In the genomic region with DNA sequence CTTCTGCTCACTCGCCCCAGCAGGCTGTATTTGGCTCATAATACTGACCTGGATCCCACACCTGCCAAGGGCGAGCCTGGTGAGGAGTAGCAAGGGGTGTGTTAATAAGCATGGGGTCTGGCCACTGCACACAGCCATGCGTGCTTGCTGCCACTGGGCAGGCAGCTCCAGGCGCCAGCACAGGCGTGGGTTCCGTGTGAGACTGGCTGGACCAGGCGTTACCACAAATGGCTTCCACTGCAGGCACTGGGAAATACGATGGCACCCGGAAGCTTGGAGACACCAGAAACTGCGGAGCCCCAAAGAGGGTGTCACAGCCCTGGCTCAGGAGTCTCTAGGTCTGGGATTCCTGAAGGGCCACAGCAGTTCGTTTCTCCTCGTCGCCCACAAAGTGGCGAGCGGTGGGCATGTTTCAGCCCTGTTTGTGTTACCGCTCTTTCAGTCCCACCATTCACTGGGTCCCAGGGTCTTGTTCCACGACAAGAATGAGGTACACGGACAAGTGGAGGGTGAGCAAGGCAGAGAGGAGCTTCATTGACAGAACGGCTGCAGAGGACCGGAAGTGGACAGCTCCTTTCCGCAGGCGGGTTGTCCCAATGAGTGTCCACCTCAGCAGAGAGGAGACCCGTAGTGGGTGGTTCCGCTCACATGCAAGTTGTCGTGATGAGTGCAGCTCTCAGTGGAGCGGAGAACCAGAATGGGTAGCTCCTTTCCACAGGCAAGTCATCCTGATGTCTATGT, we compare ENCODE assay signal across 12 cellular contexts.
DNase-seq lines count a peak whose midpoint lies in the region; FAIRE-seq and TF ChIP-seq lines count a peak whose summit lies in the region.
"Had no signal": no experiment of that assay in that cellular context is flagged by ENCODE, and none has a peak within 500 bp of the region (broad histone marks: within the 10 kb centered on the region; RNA-seq: fewer than 3 reads in every experiment).

No MANE protein-coding gene starts in this region.

- no peak overlapping the region for H3K56ac ChIP-seq in H1 (replicated peaks; ENCODE audit: insufficient read length, low read depth, low read length)

- intact Hi-C loops in ascending aorta (cut with DNase I), result no loop called here

- H3K23me2 ChIP-seq in H1 (ENCODE audit: low read depth, low read length), result no peaks in the 10 kb centered on the region

- H3K27ac ChIP-seq in H1 (ENCODE audit: low read depth, low read length) (no peak overlapping the region), ascending aorta (no peak overlapping the region)
- H3K27ac ChIP-seq: BLaER1, RWPE1 had no signal

- H3K23ac ChIP-seq in H1 (ENCODE audit: insufficient read length), result no peak overlapping the region

- FAIRE-seq in H1 (lab: Jason Lieb, UNC), result no peak

- no peak overlapping the region for H2BK5ac ChIP-seq in H1 (ENCODE audit: low read depth, low read length)

- TF ChIP-seq CTCF in H1 (IDR thresholded peaks at IDR 0.05; ENCODE audit: control extremely low read depth in 1 of 3, insufficient read depth in 1 of 3, low read depth in 1 of 3, low read length in 3 of 3) (no peak), GM20000 (IDR thresholded peaks at IDR 0.05; ENCODE audit: extremely low read depth, missing control alignments) (no peak), ascending aorta (IDR thresholded peaks at IDR 0.05) (no peak)

- H3K79me1 ChIP-seq in H1 (ENCODE audit: low read depth, low read length), result no peaks in the 10 kb centered on the region

- no peak overlapping the region for H4K91ac ChIP-seq in H1 (replicated peaks; ENCODE audit: insufficient read length, low read length)

- no peaks in the 10 kb centered on the region for H4K20me1 ChIP-seq in H1 (replicated peaks in 1 of 2; ENCODE audit: control insufficient read depth in 1 of 2, insufficient read depth in 2 of 2, low read length in 2 of 2)
- H4K20me1 ChIP-seq: BLaER1 had no signal

- H2BK120ac ChIP-seq in H1 (replicated peaks; ENCODE audit: low read depth, low read length), result no peak overlapping the region

- H3K36me3 ChIP-seq in H1 (ENCODE audit: control insufficient read depth in 2 of 4, insufficient read depth in 4 of 4, low read length in 3 of 4), result no peaks in the 10 kb centered on the region
- H3K36me3 ChIP-seq in ascending aorta, result no peaks in the 10 kb centered on the region
- H3K36me3 ChIP-seq: BLaER1 had no signal

- H3K4me3 ChIP-seq in H1 (ENCODE audit: extremely low read depth in 1 of 4, insufficient read depth in 2 of 4, low read depth in 3 of 4, low read length in 4 of 4) (no peak overlapping the region), ascending aorta (no peak overlapping the region)
- H3K4me3 ChIP-seq: BLaER1 had no signal

- no peak overlapping the region for H2AFZ ChIP-seq in H1 (ENCODE audit: low read length)

- 0 out of 2 replicates have a peak overlapping the region, but pooled peaks have one; percentile 57 for H4K8ac ChIP-seq in H1 (ENCODE audit: extremely low read depth, insufficient read depth, low read length)

- H2BK15ac ChIP-seq in H1 (ENCODE audit: low read length), result no peak overlapping the region

- no peak overlapping the region for H3K4me2 ChIP-seq in H1 (ENCODE audit: insufficient read depth in 1 of 2, low read depth in 2 of 2, low read length in 2 of 2)
- H3K4me2 ChIP-seq: BLaER1 had no signal

- no peak for TF ChIP-seq EP300 in H1 (IDR thresholded peaks at IDR 0.05; ENCODE audit: borderline replicate concordance in 1 of 2, low read depth in 2 of 2, low read length in 2 of 2)

- no peak overlapping the region for H4K5ac ChIP-seq in H1 (ENCODE audit: insufficient read length, low read depth, low read length)

- no peak for TF ChIP-seq RAD21 in H1 (IDR thresholded peaks at IDR 0.05 in 1 of 2, conservative IDR thresholded peaks at IDR 0.05 in 1 of 2; ENCODE audit: low read depth in 2 of 2, low read length in 2 of 2)

- no peak overlapping the region for H2BK12ac ChIP-seq in H1 (ENCODE audit: low read depth, low read length)

- H3K27me3 ChIP-seq in H1 (replicated peaks in 1 of 4; ENCODE audit: control insufficient read depth in 3 of 4, extremely low read depth in 1 of 4, insufficient read depth in 3 of 4, low read length in 3 of 4), result no peaks in the 10 kb centered on the region
- H3K27me3 ChIP-seq in ascending aorta, result no peaks in the 10 kb centered on the region
- H3K27me3 ChIP-seq: BLaER1 had no signal

- H3K9ac ChIP-seq in H1 (replicated peaks in 1 of 4; ENCODE audit: extremely low read depth in 1 of 4, low read depth in 3 of 4, low read length in 3 of 4), result no peak overlapping the region; a peak in 1 of 7 replicates
- H3K9ac ChIP-seq: BLaER1 had no signal

- H3K79me2 ChIP-seq in H1 (ENCODE audit: control insufficient read depth in 1 of 2, insufficient read depth in 2 of 2, low read length in 2 of 2), result no peaks in the 10 kb centered on the region

- H2AK5ac ChIP-seq in H1 (ENCODE audit: low read depth, low read length), result no peak overlapping the region

- H2BK20ac ChIP-seq in H1 (ENCODE audit: low read length), result no peak overlapping the region

- peak; percentile 25 for DNase-seq in HuH-7.5 (ENCODE audit: low spot score)
- DNase-seq in NCI-H2029 (lab: John Stamatoyannopoulos, UW), result peak; percentile 61
- DNase-seq in H1 (ENCODE audit: low read depth in 1 of 2, low spot score in 2 of 2), result no peak
- no peak for DNase-seq in NCI-H446 (lab: John Stamatoyannopoulos, UW)
- DNase-seq in GM20000 (ENCODE audit: low spot score), result no peak
- DNase-seq in NCI-H2171 (lab: John Stamatoyannopoulos, UW), result no peak
- no peak for DNase-seq in ascending aorta (ENCODE audit: low spot score in 2 of 2)
- DNase-seq: DMS 273 treated with DMSO at 0.1 percent for 48 hours, HFFc6, T-cell had no signal

- H3K4me1 ChIP-seq in H1 (replicated peaks in 1 of 4; ENCODE audit: control insufficient read depth in 3 of 4, insufficient read depth in 4 of 4, low read length in 3 of 4), result no peaks in the 10 kb centered on the region; a peak in 1 of 7 replicates
- H3K4me1 ChIP-seq in ascending aorta, result peaks cover 0 to 2% of the 10 kb centered on the region in 2 donors
- H3K4me1 ChIP-seq: BLaER1 had no signal

- POLR2A ChIA-PET in H1 (lab: Charles Lee; ENCODE audit: partially characterized antibody), result no interaction called here

- no peak overlapping the region for H3K4ac ChIP-seq in H1 (replicated peaks; ENCODE audit: insufficient read length, low read depth, low read length)

- no peak overlapping the region for H3K14ac ChIP-seq in H1 (ENCODE audit: insufficient read length)

- H3K18ac ChIP-seq in H1 (ENCODE audit: extremely low read depth, low read length), result no peak overlapping the region

- WGBS in H1 (ENCODE audit: extremely low coverage in 1 of 2, insufficient coverage in 1 of 2, insufficient read length in 1 of 2, insufficient replicate concordance in 2 of 2, low coverage in 1 of 2, low lambda C conversion rate in 2 of 2, missing lambda C conversion rate in 1 of 2), 2 experiments, result 95% methylated on average over 25 of the region's 26 CpGs; no CpG with 5 or more reads in 1 of the 2 experiments

- CTCF ChIA-PET in H1 (lab: Charles Lee; ENCODE audit: partially characterized antibody), result no interaction called here

- H3K9me3 ChIP-seq in H1 (ENCODE audit: insufficient read depth in 2 of 2, low read depth in 1 of 2, low read length in 1 of 2) (no peaks in the 10 kb centered on the region), ascending aorta (no peaks in the 10 kb centered on the region)
- H3K9me3 ChIP-seq: BLaER1 had no signal

- TF ChIP-seq POLR2A in H1 (IDR thresholded peaks at IDR 0.05; ENCODE audit: control extremely low read depth in 1 of 2, low read depth in 2 of 2, low read length in 2 of 2), result no peak

TF ChIP-seq in H1, 55 proteins besides CTCF, POLR2A, EP300 and RAD21:
- TF ChIP-seq TCF12 (IDR thresholded peaks at IDR 0.05; ENCODE audit: low read depth, low read length), result no peak
- TF ChIP-seq CEBPB (IDR thresholded peaks at IDR 0.05; ENCODE audit: low read depth, low read length), result no peak
- TF ChIP-seq, protein P1, sequence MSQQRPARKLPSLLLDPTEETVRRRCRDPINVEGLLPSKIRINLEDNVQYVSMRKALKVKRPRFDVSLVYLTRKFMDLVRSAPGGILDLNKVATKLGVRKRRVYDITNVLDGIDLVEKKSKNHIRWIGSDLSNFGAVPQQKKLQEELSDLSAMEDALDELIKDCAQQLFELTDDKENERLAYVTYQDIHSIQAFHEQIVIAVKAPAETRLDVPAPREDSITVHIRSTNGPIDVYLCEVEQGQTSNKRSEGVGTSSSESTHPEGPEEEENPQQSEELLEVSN (IDR thresholded peaks at IDR 0.05), result no peak
- no peak for TF ChIP-seq RNF2 (IDR thresholded peaks at IDR 0.05; ENCODE audit: borderline replicate concordance, low read depth, low read length, missing control alignments, poor library complexity, severe bottlenecking)
- TF ChIP-seq SP2 (IDR thresholded peaks at IDR 0.05; ENCODE audit: low read length), result no peak
- TF ChIP-seq JUND (IDR thresholded peaks at IDR 0.05; ENCODE audit: low read length), result no peak
- TF ChIP-seq CBX8 (IDR thresholded peaks at IDR 0.05; ENCODE audit: borderline replicate concordance, low read depth, low read length), result no peak
- TF ChIP-seq RFX5 (IDR thresholded peaks at IDR 0.05; ENCODE audit: borderline replicate concordance, low read depth, low read length), result no peak
- TF ChIP-seq HDAC2 (IDR thresholded peaks at IDR 0.05; ENCODE audit: borderline replicate concordance in 1 of 2, low read depth in 2 of 2, low read length in 2 of 2), result no peak
- no peak for TF ChIP-seq TAF7 (optimal IDR thresholded peaks at IDR 0.05; ENCODE audit: borderline replicate concordance, low read depth, low read length)
- no peak for TF ChIP-seq ATF2 (IDR thresholded peaks at IDR 0.05; ENCODE audit: low read length)

Comparison
In these comparisons a context has a peak if more than half of its experiments do, and no peak if none do; other contexts are left out.
1. DNase-seq: peak in HuH-7.5 (single experiment) and NCI-H2029 (single experiment); none in H1 (0 of 2), NCI-H446 (0 of 2), GM20000 (single experiment), NCI-H2171 (single experiment) and ascending aorta (0 of 2).